In the genomic region with DNA sequence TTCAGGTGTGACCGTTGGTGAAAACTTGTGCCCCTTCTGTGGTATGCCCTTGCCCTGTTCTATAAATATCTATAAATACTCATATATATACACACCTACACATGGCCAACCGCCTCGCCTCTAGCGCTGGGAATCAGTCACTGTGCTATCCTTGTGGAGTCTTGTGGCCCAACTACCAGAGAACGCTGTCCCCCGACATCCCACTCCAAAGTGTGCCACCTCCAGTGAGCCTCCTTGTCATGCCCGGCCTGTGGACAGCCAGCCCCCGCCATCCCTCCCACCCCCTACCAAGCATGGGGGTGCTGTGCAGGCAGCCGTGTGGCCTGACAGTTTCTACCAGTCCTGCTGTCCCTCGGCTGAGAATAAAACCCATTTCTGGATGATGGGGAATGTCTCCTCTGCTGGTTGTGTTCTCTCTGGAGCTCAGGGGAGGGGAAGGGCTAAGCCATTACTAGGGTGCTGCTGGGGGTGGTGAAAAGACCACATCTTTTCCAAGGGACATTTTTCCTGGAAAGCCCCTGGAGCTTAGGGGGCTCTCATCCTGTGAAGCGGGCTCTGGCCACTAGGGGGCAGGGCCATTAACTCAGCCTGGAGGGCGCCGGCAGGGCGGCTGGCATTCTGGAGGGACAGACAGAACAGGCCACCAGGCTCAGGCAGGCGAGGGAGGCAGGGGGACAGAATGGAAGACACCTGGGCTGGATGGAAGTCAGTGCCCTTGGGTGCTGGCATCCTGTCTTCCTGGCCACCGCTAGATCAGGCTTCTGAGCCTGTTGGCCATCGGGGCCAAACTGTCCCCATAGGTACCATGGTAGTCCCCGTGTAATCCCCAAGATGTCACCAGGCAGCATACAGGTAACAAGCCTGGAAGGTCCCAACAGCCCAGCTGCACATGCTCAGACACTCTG, we compare ENCODE assay signal across 8 cellular contexts. TPM values are rescaled to one million over a fixed set of nuclear protein-coding genes. Genes with fewer than 3 reads are reported as not detected.
DNase-seq lines count a peak whose midpoint lies in the region; ATAC-seq, FAIRE-seq and TF ChIP-seq lines count a peak whose summit lies in the region.

No MANE protein-coding gene starts in this region.

- FAIRE-seq in K562 (lab: Jason Lieb, UNC) = peak; percentile 63

- ATAC-seq in DND-41 (ENCODE audit: insufficient read depth, low read depth) (peak; percentile 86), K562 (peak; percentile 73), HG02938 (IDR thresholded peaks at IDR 0.05; ENCODE audit: unreplicated experiment) (no peak), GM18867 (IDR thresholded peaks at IDR 0.05; ENCODE audit: unreplicated experiment) (no peak)

- H3K79me2 ChIP-seq in DND-41 (ENCODE audit: insufficient read depth, low read length) (no peaks in the 10 kb centered on the region), K562 (ENCODE audit: control insufficient read depth, insufficient read depth, low read length) (peaks cover 29% of the 10 kb centered on the region; the same call in 2 of the 3 replicates)

- H3K27ac Mint-ChIP-seq in T-helper 2 cell treated with Interferon-gamma antibody and Interleukin-4, amounts not matched to agents 5 μg/mL and 100 μg/mL, for 36 hours = no peak overlapping the region

- TF ChIP-seq EP300 in K562 (IDR thresholded peaks at IDR 0.05; ENCODE audit: low read length) = no peak

- H3K9me1 ChIP-seq in K562 (ENCODE audit: control insufficient read depth, insufficient read depth, low read length) = no peaks in the 10 kb centered on the region

- peaks cover 9% of the 10 kb centered on the region for H3K36me3 Mint-ChIP-seq in T-helper 2 cell treated with Interferon-gamma antibody and Interleukin-4, amounts not matched to agents 5 μg/mL and 100 μg/mL, for 36 hours (ENCODE audit: low read depth)

- H3K36me3 ChIP-seq in DND-41 (ENCODE audit: insufficient read depth, low read length) = peaks cover 25% of the 10 kb centered on the region
- peaks cover 61% of the 10 kb centered on the region; the same call in 2 of the 3 replicates for H3K36me3 ChIP-seq in K562 (ENCODE audit: control insufficient read depth, insufficient read depth, low read length)

- TF ChIP-seq RAD21 in K562 (CRISPR knock-in tag; conservative IDR thresholded peaks at IDR 0.05 in 1 of 2, IDR thresholded peaks at IDR 0.05 in 1 of 2) = peak; percentile 55 to 73

- H4K20me1 ChIP-seq in DND-41 (ENCODE audit: insufficient read depth, low read length) (no peaks in the 10 kb centered on the region; the same call in 1 of the 2 replicates), K562 (replicated peaks; ENCODE audit: control insufficient read depth, insufficient read depth, low read length) (peaks cover 5% of the 10 kb centered on the region; the same call in 1 of the 2 replicates)

- 45% methylated on average over 17 of the region's 18 CpGs for WGBS in K562 (ENCODE audit: insufficient coverage, low coverage, missing lambda C conversion rate)

- no peak overlapping the region for H3K9ac ChIP-seq in DND-41 (ENCODE audit: low read depth, low read length)
- H3K9ac ChIP-seq in K562 (ENCODE audit: insufficient read depth in 1 of 2, low read depth in 2 of 2, low read length in 2 of 2) = peak overlapping the region; percentile 54 to 96

- H3K9me3 Mint-ChIP-seq in T-helper 2 cell treated with Interferon-gamma antibody and Interleukin-4, amounts not matched to agents 5 μg/mL and 100 μg/mL, for 36 hours = no peaks in the 10 kb centered on the region

- no TSS peak for BruUV-seq in K562 (replicated peaks; lab: Mats Ljungman, UMichigan)

- intact Hi-C loops in K562 (cut with micrococcal nuclease) = no loop called here

- H2AFZ ChIP-seq in DND-41 (ENCODE audit: low read depth, low read length) (no peak overlapping the region), K562 (ENCODE audit: low read depth, low read length) (peak overlapping the region; percentile 52)

- no peak overlapping the region for H3K27ac ChIP-seq in DND-41 (ENCODE audit: low read length)
- H3K27ac ChIP-seq in K562 (ENCODE audit: extremely low read depth, low read depth, low read length) = peak overlapping the region; percentile 50

- H3K27me3 ChIP-seq in DND-41 (ENCODE audit: insufficient read depth, low read length, poor library complexity) (no peaks in the 10 kb centered on the region), K562 (ENCODE audit: control insufficient read depth in 2 of 2, insufficient read depth in 2 of 2, low read length in 2 of 2) (no peaks in the 10 kb centered on the region)

- CTCF ChIA-PET in K562 (lab: Yijun Ruan, JAX; ENCODE audit: low intra/inter-chr PET ratio) = interaction anchor here (0.6 to 0.7 kb wide), 2 partner anchors 8 to 1422 kb away, joined by 3 to 4 read pairs; no protein-coding TSS in a partner anchor

- DNase-seq in DND-41 = peak; percentile 53
- peak; percentile 96 for DNase-seq in HuH-7.5 (ENCODE audit: low spot score)
- DNase-seq in T-helper 2 cell treated with Interferon-gamma antibody and Interleukin-4, amounts not matched to agents 5 μg/mL and 100 μg/mL, for 36 hours (ENCODE audit: low spot score) = peak; percentile 29
- DNase-seq in K562 (ENCODE audit: extremely low read depth in 1 of 4, low spot score in 3 of 4) = peak; percentile 92 to 94 (median 92)
- peak; percentile 85 for DNase-seq in islet precursor cell
- DNase-seq in stimulated activated CD4-positive, alpha-beta T cell treated with anti-CD3 and anti-CD28 coated beads, Interleukin-2, amount 100 ng/mL, for 48 hours = peak; percentile 41 to 54

- TF ChIP-seq CTCF in DND-41 (IDR thresholded peaks at IDR 0.05; ENCODE audit: borderline replicate concordance, extremely low read depth, low read length, poor library complexity, severe bottlenecking) = peak; percentile 82
- TF ChIP-seq CTCF in K562 (IDR thresholded peaks at IDR 0.05 in 2 of 3, conservative IDR thresholded peaks at IDR 0.05 in 1 of 3; ENCODE audit: insufficient read depth in 2 of 3, low read depth in 1 of 3, low read length in 3 of 3) = peak; percentile 98 to 100 (median 98)

- H3K4me3 Mint-ChIP-seq in T-helper 2 cell treated with Interferon-gamma antibody and Interleukin-4, amounts not matched to agents 5 μg/mL and 100 μg/mL, for 36 hours = no peak overlapping the region

- H3K27me3 Mint-ChIP-seq in T-helper 2 cell treated with Interferon-gamma antibody and Interleukin-4, amounts not matched to agents 5 μg/mL and 100 μg/mL, for 36 hours (ENCODE audit: low read depth) = peaks cover 12% of the 10 kb centered on the region

- H3K4me3 ChIP-seq in DND-41 (ENCODE audit: low read depth in 1 of 2, low read length in 2 of 2) = no peak overlapping the region
- peak overlapping the region; percentile 10; the same call in 1 of the 2 replicates for H3K4me3 ChIP-seq in K562

- H3K4me2 ChIP-seq in DND-41 (ENCODE audit: insufficient read depth, low read length) = no peak overlapping the region
- peak overlapping the region; percentile 56 for H3K4me2 ChIP-seq in K562 (ENCODE audit: insufficient read depth, low read length)

- H3K4me1 ChIP-seq in DND-41 (ENCODE audit: insufficient read depth, low read length) (no peaks in the 10 kb centered on the region), K562 (replicated peaks in 1 of 2; ENCODE audit: control insufficient read depth in 2 of 2, insufficient read depth in 2 of 2, low read length in 2 of 2) (peaks cover 45 to 73% of the 10 kb centered on the region in 2 experiments)

- TF ChIP-seq POLR2A in K562 (conservative IDR thresholded peaks at IDR 0.05) = peak; percentile 63

- in situ Hi-C loops in K562 (cut with MboI) = no loop called here

- H3K4me1 Mint-ChIP-seq in T-helper 2 cell treated with Interferon-gamma antibody and Interleukin-4, amounts not matched to agents 5 μg/mL and 100 μg/mL, for 36 hours (ENCODE audit: low read depth) = peaks cover 2% of the 10 kb centered on the region

- POLR2A ChIA-PET in K562 (lab: Yijun Ruan, JAX) = interaction anchor here (0.6 to 4.1 kb wide), 15 partner anchors 7 to 1423 kb away, joined by 3 to 37 read pairs (median 4); a partner anchor contains a TSS

- no peaks in the 10 kb centered on the region for H3K9me3 ChIP-seq in DND-41 (ENCODE audit: insufficient read depth, low read length, severe bottlenecking)
- H3K9me3 ChIP-seq in K562 (replicated peaks; ENCODE audit: control insufficient read depth, insufficient read depth, low read depth, low read length) = no peaks in the 10 kb centered on the region

RNA-seq across cellular contexts. Expression of a gene that starts 20.7 kb away (rescaled TPM):
- total RNA-seq in K562 (2011; cell fraction: chromatin; rRNA removed; ENCODE audit: low replicate concordance) = 623 and 716 TPM in 2 replicates
- total RNA-seq in K562 (2011; cell fraction: nucleolus; rRNA removed) = 264 and 268 TPM in 2 replicates
- 448 and 517 TPM in 2 replicates for total RNA-seq in K562 (2011; cell fraction: nucleoplasm; rRNA removed)
- 101 and 116 TPM in 2 replicates for total RNA-seq in K562 (2014; rRNA removed)
- total RNA-seq in K562 (2014; rRNA removed; fragmentation: Illumina TruSeq; extraction: Trizol) = 70.7 and 80.5 TPM in 2 replicates
- total RNA-seq in K562 (2015; rRNA removed; fragmentation: Illumina TruSeq; extraction: Trizol) = 69.2 and 75.1 TPM in 2 replicates
- total RNA-seq in K562 (2021) = 91.3 and 109 TPM in 2 replicates
- 76.0 and 137 TPM in 2 replicates for polyA plus RNA-seq in K562 (2011; rRNA removed)
- polyA plus RNA-seq in K562 (2011; cell fraction: cytosol; rRNA removed) = 48.9 and 79.1 TPM in 2 replicates
- 143 and 177 TPM in 2 replicates for polyA plus RNA-seq in K562 (2011; cell fraction: nucleus; rRNA removed)
- polyA plus RNA-seq in K562 (2012) = 75.8 and 115 TPM in 2 replicates
- 117 and 122 TPM in 2 replicates for polyA plus RNA-seq in K562 (2014; fragmentation: Illumina TruSeq; extraction: Trizol)
- 10 to 100 TPM; 15.7 to 21.9 TPM for polyA plus RNA-seq in K562 (2014; fragmentation: Nextera tagmentation; extraction: Ambion mirVana)
- 98.1 and 138 TPM in 2 replicates for polyA plus RNA-seq in K562 (2014; rRNA removed)
- polyA minus RNA-seq in K562 (2011; rRNA and poly(A)+ RNA removed) = 69.9 and 111 TPM in 2 replicates
- 40.1 and 56.7 TPM in 2 replicates for polyA minus RNA-seq in K562 (2011; cell fraction: cytosol; rRNA and poly(A)+ RNA removed)
- polyA minus RNA-seq in K562 (2011; cell fraction: nucleus; rRNA and poly(A)+ RNA removed) = 86.6 and 165 TPM in 2 replicates

RNA-seq across cellular contexts. Expression of a gene that starts 21.0 kb away (rescaled TPM):
- 31.0 and 60.5 TPM in 2 replicates for total RNA-seq in K562 (2011; cell fraction: chromatin; rRNA removed; ENCODE audit: low replicate concordance)
- 37.1 and 42.7 TPM in 2 replicates for total RNA-seq in K562 (2011; cell fraction: nucleolus; rRNA removed)
- total RNA-seq in K562 (2011; cell fraction: nucleoplasm; rRNA removed) = 33.4 and 47.4 TPM in 2 replicates
- total RNA-seq in K562 (2014; rRNA removed) (105 and 106 TPM in 2 replicates), K562 (2014; rRNA removed; fragmentation: Illumina TruSeq; extraction: Trizol) (82.6 and 86.7 TPM in 2 replicates), K562 (2015; rRNA removed; fragmentation: Illumina TruSeq; extraction: Trizol) (93.9 and 94.3 TPM in 2 replicates), K562 (2021) (72.3 and 77.3 TPM in 2 replicates)
- polyA plus RNA-seq in K562 (2011; rRNA removed) (121 and 145 TPM in 2 replicates), K562 (2014; fragmentation: Illumina TruSeq; extraction: Trizol) (95.9 and 104 TPM in 2 replicates), K562 (2014; fragmentation: Nextera tagmentation; extraction: Ambion mirVana) (100 to 1,000 TPM in 1 of 2 experiments, 10 to 100 TPM in 1; 62.8 to 133 TPM), K562 (2014; rRNA removed) (121 and 141 TPM in 2 replicates)
- polyA plus RNA-seq in K562 (2011; cell fraction: cytosol; rRNA removed) = 151 and 164 TPM in 2 replicates
- 39.9 and 61.7 TPM in 2 replicates for polyA plus RNA-seq in K562 (2011; cell fraction: nucleus; rRNA removed)
- 91.8 and 104 TPM in 2 replicates for polyA plus RNA-seq in K562 (2012)
- 51.5 and 51.7 TPM in 2 replicates for polyA minus RNA-seq in K562 (2011; rRNA and poly(A)+ RNA removed)
- 22.0 and 22.2 TPM in 2 replicates for polyA minus RNA-seq in K562 (2011; cell fraction: cytosol; rRNA and poly(A)+ RNA removed)
- 11.6 and 14.9 TPM in 2 replicates for polyA minus RNA-seq in K562 (2011; cell fraction: nucleus; rRNA and poly(A)+ RNA removed)

RNA-seq across cellular contexts. Expression of a gene that starts 51.9 kb away (rescaled TPM):
- total RNA-seq in K562 (2011; cell fraction: chromatin; rRNA removed; ENCODE audit: low replicate concordance) = 88.0 and 181 TPM in 2 replicates
- 88.4 and 99.1 TPM in 2 replicates for total RNA-seq in K562 (2011; cell fraction: nucleolus; rRNA removed)
- total RNA-seq in K562 (2011; cell fraction: nucleoplasm; rRNA removed) = 92.3 and 124 TPM in 2 replicates
- 6.6 and 7.9 TPM in 2 replicates for total RNA-seq in K562 (2014; rRNA removed)
- total RNA-seq in K562 (2014; rRNA removed; fragmentation: Illumina TruSeq; extraction: Trizol) = 4.5 and 5.2 TPM in 2 replicates
- 8.4 and 9.1 TPM in 2 replicates for total RNA-seq in K562 (2015; rRNA removed; fragmentation: Illumina TruSeq; extraction: Trizol)
- 20.7 and 23.1 TPM in 2 replicates for total RNA-seq in K562 (2021)
- polyA plus RNA-seq in K562 (2011; rRNA removed) = 9.5 and 33.1 TPM in 2 replicates
- polyA plus RNA-seq in K562 (2011; cell fraction: cytosol; rRNA removed) = 7.7 and 11.1 TPM in 2 replicates
- polyA plus RNA-seq in K562 (2011; cell fraction: nucleus; rRNA removed) = 108 and 126 TPM in 2 replicates
- 15.9 and 25.7 TPM in 2 replicates for polyA plus RNA-seq in K562 (2012)
- 10.0 and 15.5 TPM in 2 replicates for polyA plus RNA-seq in K562 (2014; fragmentation: Illumina TruSeq; extraction: Trizol)
- under 1 TPM; 0.39 to 0.58 TPM for polyA plus RNA-seq in K562 (2014; fragmentation: Nextera tagmentation; extraction: Ambion mirVana)
- polyA plus RNA-seq in K562 (2014; rRNA removed) = 17.6 TPM in 2 replicates
- polyA minus RNA-seq in K562 (2011; rRNA and poly(A)+ RNA removed) = 19.1 and 29.6 TPM in 2 replicates
- polyA minus RNA-seq in K562 (2011; cell fraction: cytosol; rRNA and poly(A)+ RNA removed) = 6.7 and 22.4 TPM in 2 replicates
- 55.2 and 137 TPM in 2 replicates for polyA minus RNA-seq in K562 (2011; cell fraction: nucleus; rRNA and poly(A)+ RNA removed)

Comparison
In these comparisons a context has a peak if more than half of its experiments do, and no peak if none do; other contexts are left out.
1. ATAC-seq: peak in DND-41 (single experiment) and K562 (single experiment); none in HG02938 (single experiment) and GM18867 (single experiment).
2. DNase-seq: peak in every context shown above with its lines; median percentile 96 in HuH-7.5; 92 in K562; 85 in islet precursor cell; 53 in DND-41; 48 in stimulated activated CD4-positive, alpha-beta T cell treated with anti-CD3 and anti-CD28 coated beads, Interleukin-2, amount 100 ng/mL, for 48 hours; 29 in T-helper 2 cell treated with Interferon-gamma antibody and Interleukin-4, amounts not matched to agents 5 μg/mL and 100 μg/mL, for 36 hours.